9 cellular contexts compared by ENCODE assay signal in the genomic region with DNA sequence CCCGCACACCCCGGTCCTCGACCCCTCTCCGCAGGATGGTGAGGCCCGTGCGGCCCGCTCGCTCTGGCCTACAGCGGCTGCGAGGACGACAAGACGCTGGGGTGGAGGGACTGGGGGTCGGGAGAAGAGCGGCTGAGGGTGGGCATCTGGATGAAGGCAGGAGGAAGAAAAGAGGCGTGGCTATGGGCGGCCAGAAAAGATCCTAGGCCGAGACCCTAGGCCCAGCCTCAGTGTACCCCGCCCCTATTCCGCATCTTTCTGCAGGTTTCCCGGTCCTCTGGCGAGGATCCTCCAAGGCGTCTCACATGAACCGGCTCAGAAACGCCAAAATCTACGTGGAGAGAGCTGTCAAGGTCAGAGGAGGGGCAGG. TPM values are rescaled to one million over a fixed set of nuclear protein-coding genes. Genes with fewer than 3 reads are reported as not detected.
A peak's percentile ranks its signal among the peaks of the same experiment; 100 is the strongest.
DNase-seq lines count a peak whose midpoint lies in the region; ATAC-seq, FAIRE-seq and TF ChIP-seq lines count a peak whose summit lies in the region.
"Had no signal": no experiment of that assay in that cellular context is flagged by ENCODE, and none has a peak within 500 bp of the region (broad histone marks: within the 10 kb centered on the region; RNA-seq: fewer than 3 reads in every experiment).

No MANE protein-coding gene starts in this region.

- H3K4me1 Mint-ChIP-seq in Calu3 (ENCODE audit: low read depth, unreplicated experiment) (peaks cover 28% of the 10 kb centered on the region), progenitor cell of endocrine pancreas (ENCODE audit: low read depth) (peaks cover 9% of the 10 kb centered on the region)

- H4K20me1 ChIP-seq in SU-DHL-6 (ENCODE audit: low read depth, low read length) (no peaks in the 10 kb centered on the region), fibroblast of lung (ENCODE audit: control insufficient read depth, extremely low read depth, insufficient read depth, low read length) (no peaks in the 10 kb centered on the region)

- no TSS peak for BruUV-seq in Calu3 (replicated peaks; lab: Mats Ljungman, UMichigan)

- H3K4me2 ChIP-seq in SU-DHL-6 (ENCODE audit: low read depth, low read length, poor library complexity, severe bottlenecking) (peak overlapping the region; percentile 60), fibroblast of lung (ENCODE audit: extremely low read depth, insufficient read depth, low read length) (peak overlapping the region; percentile 82)

- no peak for ATAC-seq in GM21381 (IDR thresholded peaks at IDR 0.05; ENCODE audit: unreplicated experiment)

- H3K9ac ChIP-seq in SU-DHL-6 (ENCODE audit: low read length), result peak overlapping the region; percentile 56
- H3K9ac ChIP-seq in fibroblast of lung (ENCODE audit: insufficient read depth, low read length), result peak overlapping the region; percentile 76

- H3K9me2 ChIP-seq in SU-DHL-6 (replicated peaks; ENCODE audit: insufficient read depth, low read length), result no peaks in the 10 kb centered on the region

- TF ChIP-seq CTCF in Calu3 (IDR thresholded peaks at IDR 0.05; ENCODE audit: unreplicated experiment) (no peak), SU-DHL-6 (IDR thresholded peaks at IDR 0.05; ENCODE audit: insufficient read depth, low read length, poor library complexity, severe bottlenecking) (no peak), fibroblast of lung (conservative IDR thresholded peaks at IDR 0.05 in 1 of 2, IDR thresholded peaks at IDR 0.05 in 1 of 2; ENCODE audit: low read depth in 1 of 2, low read length in 2 of 2) (no peak), progenitor cell of endocrine pancreas (IDR thresholded peaks at IDR 0.05; ENCODE audit: unreplicated experiment) (no peak)

- H2AFZ ChIP-seq in SU-DHL-6 (ENCODE audit: low read depth, low read length, severe bottlenecking) (peak overlapping the region; percentile 72), fibroblast of lung (ENCODE audit: low read length) (no peak overlapping the region)

- no peaks in the 10 kb centered on the region for H3K9me3 ChIP-seq in SU-DHL-6 (ENCODE audit: insufficient read depth, low read length)
- no peaks in the 10 kb centered on the region for H3K9me3 ChIP-seq in fibroblast of lung (ENCODE audit: control insufficient read depth, insufficient read depth, low read depth, low read length)

- peak overlapping the region; percentile 62 for H3K4me3 Mint-ChIP-seq in Calu3 (ENCODE audit: low read depth, unreplicated experiment)
- H3K4me3 Mint-ChIP-seq in progenitor cell of endocrine pancreas (ENCODE audit: low read depth), result peak overlapping the region; percentile 75

- FAIRE-seq in RCC 7860 (lab: Jason Lieb, UNC), result no peak

- no peaks in the 10 kb centered on the region for H3K9me3 Mint-ChIP-seq in Calu3 (ENCODE audit: low read depth, unreplicated experiment)
- no peaks in the 10 kb centered on the region for H3K9me3 Mint-ChIP-seq in progenitor cell of endocrine pancreas (ENCODE audit: low read depth)
- H3K9me3 Mint-ChIP-seq: activated naive CD4-positive, alpha-beta T cell treated with anti-CD3 and anti-CD28 coated beads, Interleukin-2, amount 50 U/mL, for 72 hours had no signal

- H3K27ac ChIP-seq in SU-DHL-6 (ENCODE audit: low read depth, low read length) (no peak overlapping the region), fibroblast of lung (ENCODE audit: insufficient read depth, low read length) (peak overlapping the region; percentile 85)

- CTCF ChIA-PET in Calu3 (lab: Charles Lee), result no interaction called here

- H3K4me1 ChIP-seq in fibroblast of lung (ENCODE audit: control insufficient read depth, extremely low read depth, insufficient read depth, low read length), result peaks cover 3% of the 10 kb centered on the region

- H3K27ac Mint-ChIP-seq in Calu3 (ENCODE audit: unreplicated experiment), result peak overlapping the region; percentile 43
- peak overlapping the region; percentile 59 for H3K27ac Mint-ChIP-seq in progenitor cell of endocrine pancreas

- peaks cover 55% of the 10 kb centered on the region for H3K36me3 Mint-ChIP-seq in Calu3 (ENCODE audit: insufficient read depth, unreplicated experiment)
- no peaks in the 10 kb centered on the region for H3K36me3 Mint-ChIP-seq in progenitor cell of endocrine pancreas (ENCODE audit: insufficient read depth)

- H3K27me3 Mint-ChIP-seq in Calu3 (ENCODE audit: unreplicated experiment), result no peaks in the 10 kb centered on the region
- H3K27me3 Mint-ChIP-seq in progenitor cell of endocrine pancreas, result peaks cover 13% of the 10 kb centered on the region

- peaks cover 26% of the 10 kb centered on the region for H3F3A ChIP-seq in SU-DHL-6 (ENCODE audit: insufficient read depth)

- H3K79me2 ChIP-seq in SU-DHL-6 (ENCODE audit: insufficient read depth, low read length), result no peaks in the 10 kb centered on the region
- H3K79me2 ChIP-seq in fibroblast of lung (ENCODE audit: control insufficient read depth, insufficient read depth, low read length), result no peaks in the 10 kb centered on the region

- H3K27me3 ChIP-seq in SU-DHL-6 (ENCODE audit: low read length) (no peaks in the 10 kb centered on the region), fibroblast of lung (ENCODE audit: control insufficient read depth, insufficient read depth, low read length) (no peaks in the 10 kb centered on the region)

- H3K4me3 ChIP-seq in SU-DHL-6 (ENCODE audit: insufficient read depth, low read length, poor library complexity, severe bottlenecking) (no peak overlapping the region), fibroblast of lung (replicated peaks in 1 of 4; ENCODE audit: control extremely low read depth in 1 of 4, insufficient read depth in 1 of 4, low read depth in 3 of 4, low read length in 4 of 4) (peak overlapping the region; percentile 49 to 68 (median 54))

- H3K36me3 ChIP-seq in SU-DHL-6 (ENCODE audit: low read length) (no peaks in the 10 kb centered on the region), fibroblast of lung (ENCODE audit: control insufficient read depth, insufficient read depth, low read length) (peaks cover 10% of the 10 kb centered on the region)

- intact Hi-C loops in Calu3 (cut with micrococcal nuclease; ENCODE audit: unreplicated experiment), result no loop called here

- DNase-seq in Calu3, result no peak
- DNase-seq in fibroblast of lung (ENCODE audit: low read depth in 2 of 2), result no peak
- DNase-seq in progenitor cell of endocrine pancreas (ENCODE audit: low spot score, unreplicated experiment), result no peak
- no peak for DNase-seq in RCC 7860 (ENCODE audit: low spot score)
- no peak for DNase-seq in Ammon's horn (ENCODE audit: low spot score)
- no peak for DNase-seq in NCI-H1048 (lab: John Stamatoyannopoulos, UW)

RNA-seq across cellular contexts. Expression of gene TTLL3, which starts 0.3 kb away (rescaled TPM):
- total RNA-seq in Calu3 (2022), result 19.5 and 21.9 TPM in 2 replicates
- 10.0 and 14.9 TPM in 2 replicates for total RNA-seq in fibroblast of lung
- 11.3 and 16.1 TPM in 2 replicates for polyA plus RNA-seq in fibroblast of lung
- 8.0 and 11.6 TPM in 2 replicates for polyA plus RNA-seq in fibroblast of lung (2012)
- 15.7 and 39.9 TPM in 2 replicates for polyA minus RNA-seq in fibroblast of lung (ENCODE audit: low replicate concordance)
- 51.6 and 59.6 TPM in 2 replicates for total RNA-seq in progenitor cell of endocrine pancreas

RNA-seq across cellular contexts. Expression of gene ARPC4, which starts 17.5 kb away (rescaled TPM):
- total RNA-seq in Calu3 (2022) (133 and 141 TPM in 2 replicates), fibroblast of lung (167 and 174 TPM in 2 replicates), progenitor cell of endocrine pancreas (129 and 135 TPM in 2 replicates)
- polyA plus RNA-seq in fibroblast of lung, result 307 and 350 TPM in 2 replicates
- 188 and 212 TPM in 2 replicates for polyA plus RNA-seq in fibroblast of lung (2012)
- polyA minus RNA-seq in fibroblast of lung (ENCODE audit: low replicate concordance), result 55.8 and 72.2 TPM in 2 replicates

RNA-seq across cellular contexts. Expression of gene TADA3, which starts 18.1 kb away (rescaled TPM):
- total RNA-seq in Calu3 (2022), result 45.8 and 48.5 TPM in 2 replicates
- total RNA-seq in fibroblast of lung, result 69.3 and 87.9 TPM in 2 replicates
- polyA plus RNA-seq in fibroblast of lung, result 51.2 and 64.5 TPM in 2 replicates
- polyA plus RNA-seq in fibroblast of lung (2012), result 68.9 and 87.6 TPM in 2 replicates
- 96.1 and 125 TPM in 2 replicates for polyA minus RNA-seq in fibroblast of lung (ENCODE audit: low replicate concordance)
- 66.6 and 70.8 TPM in 2 replicates for total RNA-seq in progenitor cell of endocrine pancreas

RNA-seq across cellular contexts. Expression of gene RPUSD3, which starts 33.5 kb away (rescaled TPM):
- total RNA-seq in Calu3 (2022) (30.9 and 41.7 TPM in 2 replicates), fibroblast of lung (16.2 and 22.1 TPM in 2 replicates), progenitor cell of endocrine pancreas (55.0 and 60.3 TPM in 2 replicates)
- 17.3 and 29.9 TPM in 2 replicates for polyA plus RNA-seq in fibroblast of lung
- 19.7 and 35.4 TPM in 2 replicates for polyA plus RNA-seq in fibroblast of lung (2012)
- 26.0 and 51.6 TPM in 2 replicates for polyA minus RNA-seq in fibroblast of lung (ENCODE audit: low replicate concordance)

RNA-seq across cellular contexts. Expression of gene CAMK1, which starts 40.6 kb away (rescaled TPM):
- total RNA-seq in Calu3 (2022) (4.1 and 7.2 TPM in 2 replicates), fibroblast of lung (55.2 and 64.2 TPM in 2 replicates), progenitor cell of endocrine pancreas (16.9 and 17.1 TPM in 2 replicates)
- 27.7 and 37.0 TPM in 2 replicates for polyA plus RNA-seq in fibroblast of lung
- polyA plus RNA-seq in fibroblast of lung (2012), result 37.0 and 60.0 TPM in 2 replicates
- polyA minus RNA-seq in fibroblast of lung (ENCODE audit: low replicate concordance), result 26.4 and 48.8 TPM in 2 replicates
